ENCODE assay signal across 1 cellular context in genomic region chr2:74399785-74400184, GRCh38.
A peak's percentile ranks its signal among the peaks of the same experiment; 100 is the strongest.
TF ChIP-seq lines count a peak whose summit lies in the region.

No MANE protein-coding gene starts in this region.

TF ChIP-seq in K562, 482 proteins besides CTCF, POLR2A, EP300 and RAD21:
- no peak for TF ChIP-seq ELK3 (CRISPR knock-in tag; IDR thresholded peaks at IDR 0.05)
- TF ChIP-seq SMAD3 (CRISPR knock-in tag; conservative IDR thresholded peaks at IDR 0.05) = 0 out of 2 replicates have a peak, but pooled peaks have one; percentile 15
- 0 out of 2 replicates have a peak, but pooled peaks have one; percentile 14 for TF ChIP-seq DEAF1 (CRISPR knock-in tag; IDR thresholded peaks at IDR 0.05)
- TF ChIP-seq SMC3 (conservative IDR thresholded peaks at IDR 0.05; ENCODE audit: insufficient read depth, low read depth, low read length) = peak; percentile 39; the same call in 1 of the 2 replicates
